Comparison of ENCODE assay signal across 8 cellular contexts in the genomic region with DNA sequence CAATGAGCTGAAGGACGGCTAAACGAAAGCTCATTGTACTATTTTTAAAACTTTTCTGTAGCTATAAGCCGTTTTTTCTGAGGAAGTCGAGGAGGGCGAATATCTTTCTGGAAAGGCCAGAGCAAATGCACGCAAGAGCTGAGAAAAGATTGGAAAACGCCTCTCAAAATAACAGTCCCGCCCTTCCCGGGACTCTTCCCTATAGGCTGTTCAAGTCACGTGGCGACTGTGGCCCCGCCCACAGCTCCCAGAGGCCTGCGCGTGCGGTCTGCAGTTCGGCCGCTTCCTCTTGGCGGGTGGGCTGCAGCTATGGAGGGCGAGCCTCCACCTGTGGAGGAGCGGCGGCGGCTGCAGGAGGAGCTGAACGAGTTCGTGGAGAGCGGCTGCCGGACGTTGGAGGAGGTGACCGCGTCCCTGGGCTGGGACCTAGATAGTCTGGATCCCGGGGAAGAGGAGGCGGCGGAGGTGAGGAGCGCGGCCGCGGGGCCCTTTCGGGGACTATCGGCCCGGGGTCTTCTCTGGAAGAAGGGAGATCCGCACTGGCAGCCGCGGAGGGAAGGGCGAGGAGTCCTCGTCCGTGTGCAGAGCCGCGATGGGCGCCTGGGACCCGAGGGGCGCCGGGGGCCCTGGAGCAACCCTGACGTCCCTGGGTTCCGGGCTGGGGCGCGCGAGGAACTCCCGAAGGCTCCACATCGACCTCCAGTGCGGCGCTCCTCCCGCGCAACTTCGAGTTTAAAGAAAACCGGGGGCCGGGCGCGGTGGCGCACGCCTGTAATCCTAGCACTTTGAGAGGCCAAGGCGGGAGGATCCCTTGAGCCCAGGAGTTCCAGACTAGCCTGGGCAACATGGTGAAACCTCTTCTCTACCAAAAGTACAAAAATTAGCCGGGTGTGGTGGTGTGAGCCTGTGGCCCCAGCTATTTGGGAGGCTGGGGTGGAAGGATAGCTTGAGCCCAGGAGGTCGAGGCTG. TPM values are rescaled to one million over a fixed set of nuclear protein-coding genes. Genes with fewer than 3 reads are reported as not detected.
DNase-seq lines count a peak whose midpoint lies in the region; ATAC-seq and TF ChIP-seq lines count a peak whose summit lies in the region.

A gene with protein sequence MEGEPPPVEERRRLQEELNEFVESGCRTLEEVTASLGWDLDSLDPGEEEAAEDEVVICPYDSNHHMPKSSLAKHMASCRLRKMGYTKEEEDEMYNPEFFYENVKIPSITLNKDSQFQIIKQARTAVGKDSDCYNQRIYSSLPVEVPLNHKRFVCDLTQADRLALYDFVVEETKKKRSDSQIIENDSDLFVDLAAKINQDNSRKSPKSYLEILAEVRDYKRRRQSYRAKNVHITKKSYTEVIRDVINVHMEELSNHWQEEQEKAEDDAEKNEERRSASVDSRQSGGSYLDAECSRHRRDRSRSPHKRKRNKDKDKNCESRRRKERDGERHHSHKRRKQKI (plus strand): TSS at position 250 of the 969 bp plus-strand sequence. CDS start 60 bp downstream, at position 310.

- DNase-seq in NCI-H1436 (lab: John Stamatoyannopoulos, UW) (peak; percentile 90), T follicular helper cell (ENCODE audit: low read depth) (peak; percentile 86), adipocyte (ENCODE audit: low read depth) (peak; percentile 98), heart right ventricle (peak; percentile 94 to 96), posterior cingulate gyrus (peak; percentile 84 to 99 (median 92)), upper lobe of left lung (peak; percentile 96)

- TF ChIP-seq CTCF in GM12875 (IDR thresholded peaks at IDR 0.05; ENCODE audit: borderline replicate concordance, insufficient read depth, low read depth, low read length) (no peak), heart right ventricle (IDR thresholded peaks at IDR 0.05) (no peak), upper lobe of left lung (IDR thresholded peaks at IDR 0.05) (peak in 2 of 6 experiments; percentile 11 to 20)

- TF ChIP-seq POLR2A in upper lobe of left lung (IDR thresholded peaks at IDR 0.05): peak in 2 of 4 donors; percentile 41 to 85

- intact Hi-C loops in heart right ventricle (cut with DNase I): loop anchor here in 3 of 10 donors (10.0 kb wide), 3 partner anchors 165 to 275 kb away; a partner anchor contains a TSS
- intact Hi-C loops in posterior cingulate gyrus (cut with DNase I): loop anchor here (10.0 kb wide), 1 partner anchor 285 kb away; no protein-coding TSS in a partner anchor

- H3K36me3 ChIP-seq in adipocyte (ENCODE audit: control insufficient read depth, insufficient read depth, low read length, severe bottlenecking) (peaks cover 25% of the 10 kb centered on the region), heart right ventricle (peaks cover 0 to 25% (median 8%) of the 10 kb centered on the region in 9 donors), upper lobe of left lung (peaks cover 0 to 19% (median 8%) of the 10 kb centered on the region in 4 donors)

- H3K9me3 ChIP-seq in adipocyte (ENCODE audit: control insufficient read depth, low read length): no peaks in the 10 kb centered on the region
- no peaks in the 10 kb centered on the region for H3K9me3 ChIP-seq in heart right ventricle
- H3K9me3 ChIP-seq in upper lobe of left lung: no peaks in the 10 kb centered on the region

- peak within 1 kb of the TSS; percentile 94 for H3K9ac ChIP-seq in adipocyte (ENCODE audit: low read length)

- H3K4me3 ChIP-seq in GM12875 (ENCODE audit: low read depth, low read length): peak within 1 kb of the TSS; percentile 79
- H3K4me3 ChIP-seq in adipocyte (ENCODE audit: low read length): peak within 1 kb of the TSS; percentile 94
- H3K4me3 ChIP-seq in heart right ventricle: peak within 1 kb of the TSS; percentile 63 to 100 (median 90)
- H3K4me3 ChIP-seq in upper lobe of left lung: peak within 1 kb of the TSS; percentile 78 to 97 (median 88)

- ATAC-seq in HG02798 (IDR thresholded peaks at IDR 0.05; ENCODE audit: poor library complexity, unreplicated experiment): peak; percentile 100
- peak; percentile 98 to 100 (median 99) for ATAC-seq in heart right ventricle
- peak; percentile 99 to 100 for ATAC-seq in upper lobe of left lung (ENCODE audit: low FRiP score in 2 of 2)

- H3K4me1 ChIP-seq in adipocyte (ENCODE audit: control insufficient read depth, insufficient read depth, low read length) (peaks cover 23% of the 10 kb centered on the region), heart right ventricle (peaks cover 0 to 56% (median 39%) of the 10 kb centered on the region in 9 donors), upper lobe of left lung (peaks cover 14 to 36% (median 22%) of the 10 kb centered on the region in 4 donors)

- TF ChIP-seq EP300 in upper lobe of left lung (IDR thresholded peaks at IDR 0.05): no peak

- 0 to 1% methylated on average over 70 to 72 of the region's 72 CpGs for WGBS in heart right ventricle, 2 donors
- 1% methylated on average over 25 to 39 of the region's 72 CpGs for WGBS in upper lobe of left lung, 2 donors

- H3K27ac ChIP-seq in heart right ventricle (peak within 1 kb of the TSS; percentile 16 to 89 (median 86)), upper lobe of left lung (peak within 1 kb of the TSS; percentile 45 to 88 (median 68))

- H3K27me3 ChIP-seq in adipocyte (replicated peaks; ENCODE audit: control insufficient read depth, insufficient read depth, low read length): no peaks in the 10 kb centered on the region
- no peaks in the 10 kb centered on the region for H3K27me3 ChIP-seq in heart right ventricle
- no peaks in the 10 kb centered on the region for H3K27me3 ChIP-seq in upper lobe of left lung

RNA-seq across cellular contexts. Expression of the gene that starts here (rescaled TPM):
- total RNA-seq in heart right ventricle (10 to 100 TPM in 9 of 10 donors, 1 to 10 TPM in 1; 9.1 to 21.1 (median 13.1) TPM), upper lobe of left lung (10 to 100 TPM in 3 of 6 donors, 1 to 10 TPM in 3; 1.3 to 23.0 (median 10.2) TPM)
- polyA plus RNA-seq in heart right ventricle: 10 to 100 TPM; 10.4 to 16.2 TPM

Comparison
In these comparisons a context has a peak if more than half of its experiments do, and no peak if none do; other contexts are left out.
1. Peak in every context shown above with its lines: DNase-seq, ATAC-seq, H3K4me3 ChIP-seq and H3K27ac ChIP-seq.